17 cellular contexts compared by ENCODE assay signal in genomic region chr3:39325223-39325622, GRCh38. TPM values are rescaled to one million over a fixed set of nuclear protein-coding genes. Genes with fewer than 3 reads are reported as not detected.
DNase-seq lines count a peak whose midpoint lies in the region; ATAC-seq lines count a peak whose summit lies in the region.
"Had no signal": no experiment of that assay in that cellular context is flagged by ENCODE, and none has a peak within 500 bp of the region (broad histone marks: within the 10 kb centered on the region; RNA-seq: fewer than 3 reads in every experiment).

No MANE protein-coding gene starts in this region.

- H3K27ac Mint-ChIP-seq in activated CD8-positive, alpha-beta memory T cell treated with anti-CD3 and anti-CD28 coated beads, Interleukin-2, amount 10 ng/mL, durations not matched to agents 7 days and 5 days = peak overlapping the region; percentile 38
- no peak overlapping the region for H3K27ac Mint-ChIP-seq in activated naive CD8-positive, alpha-beta T cell treated with anti-CD3 and anti-CD28 coated beads, Interleukin-2, amount 50 U/mL, for 24 hours
- no peak overlapping the region for H3K27ac Mint-ChIP-seq in activated naive CD8-positive, alpha-beta T cell treated with anti-CD3 and anti-CD28 coated beads for 36 hours
- H3K27ac Mint-ChIP-seq: CD8-positive, alpha-beta T cell; H9 had no signal

- no peak for DNase-seq in activated CD4-positive, CD25-positive, alpha-beta regulatory T cell (lab: John Stamatoyannopoulos, UW)
- DNase-seq in activated CD8-positive, alpha-beta memory T cell treated with anti-CD3 and anti-CD28 coated beads, Interleukin-2, amount 10 ng/mL, durations not matched to agents 7 days and 5 days = no peak
- no peak for DNase-seq in activated CD8-positive, alpha-beta memory T cell treated with anti-CD3 and anti-CD28 coated beads, Interleukin-2, amount 50 U/mL, for 48 hours
- no peak for DNase-seq in activated naive CD8-positive, alpha-beta T cell treated with anti-CD3 and anti-CD28 coated beads, Interleukin-2, amount 50 U/mL, for 24 hours
- no peak for DNase-seq in activated naive CD8-positive, alpha-beta T cell treated with anti-CD3 and anti-CD28 coated beads for 36 hours
- DNase-seq in stimulated activated naive CD8-positive, alpha-beta T cell treated with anti-CD3 and anti-CD28 coated beads, Interleukin-15, Interleukin-2, amounts not matched to agents 100 U/mL and 50 U/mL, for 24 hours = no peak
- DNase-seq: AML-193; Calu3; CD8-positive, alpha-beta T cell; DMS79 treated with DMSO at 0.1 percent for 48 hours; GF-D8; GOT3; H9 had no signal

- CTCF ChIA-PET in activated CD8-positive, alpha-beta memory T cell treated with anti-CD3 and anti-CD28 coated beads, Interleukin-2, amount 10 ng/mL, durations not matched to agents 7 days and 5 days (lab: Charles Lee) = interaction anchor here (0.8 kb wide), 1 partner anchor 20 kb away, joined by 3 read pairs; no protein-coding TSS in a partner anchor

- ATAC-seq in activated CD4-positive, CD25-positive, alpha-beta regulatory T cell treated with anti-CD3 and anti-CD28 coated beads, Interleukin-2, amount 50 U/mL, for 24 hours = peak; percentile 47 to 56
- peak; percentile 26 for ATAC-seq in activated CD8-positive, alpha-beta memory T cell treated with anti-CD3 and anti-CD28 coated beads, Interleukin-2, amount 10 ng/mL, durations not matched to agents 7 days and 5 days
- ATAC-seq in activated naive CD8-positive, alpha-beta T cell treated with anti-CD3 and anti-CD28 coated beads, Interleukin-2, amount 50 U/mL, for 24 hours = peak; percentile 60
- ATAC-seq in stimulated activated naive CD8-positive, alpha-beta T cell treated with anti-CD3 and anti-CD28 coated beads, Interleukin-15, Interleukin-2, amounts not matched to agents 100 U/mL and 50 U/mL, for 24 hours = peak; percentile 57
- no peak for ATAC-seq in HG03139 (IDR thresholded peaks at IDR 0.05; ENCODE audit: unreplicated experiment)
- ATAC-seq: A549; CD8-positive, alpha-beta T cell had no signal

- peaks cover 82% of the 10 kb centered on the region for H3K4me1 Mint-ChIP-seq in activated CD8-positive, alpha-beta memory T cell treated with anti-CD3 and anti-CD28 coated beads, Interleukin-2, amount 10 ng/mL, durations not matched to agents 7 days and 5 days
- H3K4me1 Mint-ChIP-seq in activated naive CD8-positive, alpha-beta T cell treated with anti-CD3 and anti-CD28 coated beads, Interleukin-2, amount 50 U/mL, for 24 hours = peaks cover 50% of the 10 kb centered on the region
- H3K4me1 Mint-ChIP-seq in activated naive CD8-positive, alpha-beta T cell treated with anti-CD3 and anti-CD28 coated beads for 36 hours = peaks cover 22% of the 10 kb centered on the region

- H3K27me3 Mint-ChIP-seq in activated CD8-positive, alpha-beta memory T cell treated with anti-CD3 and anti-CD28 coated beads, Interleukin-2, amount 10 ng/mL, durations not matched to agents 7 days and 5 days = peaks cover 6% of the 10 kb centered on the region
- peaks cover 3% of the 10 kb centered on the region for H3K27me3 Mint-ChIP-seq in activated naive CD8-positive, alpha-beta T cell treated with anti-CD3 and anti-CD28 coated beads, Interleukin-2, amount 50 U/mL, for 24 hours
- H3K27me3 Mint-ChIP-seq in activated naive CD8-positive, alpha-beta T cell treated with anti-CD3 and anti-CD28 coated beads for 36 hours = no peaks in the 10 kb centered on the region

- peaks cover 22% of the 10 kb centered on the region for H3K36me3 Mint-ChIP-seq in activated CD8-positive, alpha-beta memory T cell treated with anti-CD3 and anti-CD28 coated beads, Interleukin-2, amount 10 ng/mL, durations not matched to agents 7 days and 5 days
- H3K36me3 Mint-ChIP-seq in activated naive CD8-positive, alpha-beta T cell treated with anti-CD3 and anti-CD28 coated beads, Interleukin-2, amount 50 U/mL, for 24 hours (ENCODE audit: low read depth) = no peaks in the 10 kb centered on the region
- no peaks in the 10 kb centered on the region for H3K36me3 Mint-ChIP-seq in activated naive CD8-positive, alpha-beta T cell treated with anti-CD3 and anti-CD28 coated beads for 36 hours
- H3K36me3 Mint-ChIP-seq: CD8-positive, alpha-beta T cell had no signal

- no peaks in the 10 kb centered on the region for H3K9me3 Mint-ChIP-seq in activated CD8-positive, alpha-beta memory T cell treated with anti-CD3 and anti-CD28 coated beads, Interleukin-2, amount 10 ng/mL, durations not matched to agents 7 days and 5 days (ENCODE audit: low read depth)
- no peaks in the 10 kb centered on the region for H3K9me3 Mint-ChIP-seq in activated naive CD8-positive, alpha-beta T cell treated with anti-CD3 and anti-CD28 coated beads, Interleukin-2, amount 50 U/mL, for 24 hours
- no peaks in the 10 kb centered on the region for H3K9me3 Mint-ChIP-seq in activated naive CD8-positive, alpha-beta T cell treated with anti-CD3 and anti-CD28 coated beads for 36 hours
- H3K9me3 Mint-ChIP-seq: CD8-positive, alpha-beta T cell; H9 had no signal

- no peak overlapping the region for H3K4me3 Mint-ChIP-seq in activated CD8-positive, alpha-beta memory T cell treated with anti-CD3 and anti-CD28 coated beads, Interleukin-2, amount 10 ng/mL, durations not matched to agents 7 days and 5 days
- H3K4me3 Mint-ChIP-seq in activated naive CD8-positive, alpha-beta T cell treated with anti-CD3 and anti-CD28 coated beads, Interleukin-2, amount 50 U/mL, for 24 hours = no peak overlapping the region
- no peak overlapping the region for H3K4me3 Mint-ChIP-seq in activated naive CD8-positive, alpha-beta T cell treated with anti-CD3 and anti-CD28 coated beads for 36 hours
- H3K4me3 Mint-ChIP-seq: CD8-positive, alpha-beta T cell; H9 had no signal

RNA-seq across cellular contexts. Expression of gene CCR8, which starts 4.3 kb away (rescaled TPM):
- total RNA-seq in activated CD8-positive, alpha-beta memory T cell treated with anti-CD3 and anti-CD28 coated beads, Interleukin-2, amount 10 ng/mL, durations not matched to agents 7 days and 5 days = 10 to 100 TPM in 1 of 2 experiments, 1 to 10 TPM in 1; 3.7 to 47.6 TPM
- total RNA-seq in activated naive CD8-positive, alpha-beta T cell treated with anti-CD3 and anti-CD28 coated beads for 36 hours = not detected
- total RNA-seq: Calu3, HT-29 had no signal

RNA-seq across cellular contexts. Expression of gene CX3CR1, which starts 45.4 kb away (rescaled TPM):
- 1 to 10 TPM in 1 of 2 experiments, under 1 TPM in 1; 0.41 to 3.7 TPM for total RNA-seq in activated CD8-positive, alpha-beta memory T cell treated with anti-CD3 and anti-CD28 coated beads, Interleukin-2, amount 10 ng/mL, durations not matched to agents 7 days and 5 days
- under 1 TPM; 0.08 to 0.25 TPM for total RNA-seq in activated naive CD8-positive, alpha-beta T cell treated with anti-CD3 and anti-CD28 coated beads for 36 hours
- total RNA-seq: Calu3, H9, HT-29 had no signal

RNA-seq across cellular contexts. Expression of gene SLC25A38, which starts 57.9 kb away (rescaled TPM):
- total RNA-seq in activated CD8-positive, alpha-beta memory T cell treated with anti-CD3 and anti-CD28 coated beads, Interleukin-2, amount 10 ng/mL, durations not matched to agents 7 days and 5 days = 10 to 100 TPM; 36.2 to 55.9 TPM
- 10 to 100 TPM; 43.2 to 44.1 TPM for total RNA-seq in activated naive CD8-positive, alpha-beta T cell treated with anti-CD3 and anti-CD28 coated beads for 36 hours

Comparison
In these comparisons a context has a peak if more than half of its experiments do, and no peak if none do; other contexts are left out.
1. RNA of gene CCR8, which starts 4.3 kb away (total RNA-seq): 3.7 to 47.6 TPM in activated CD8-positive, alpha-beta memory T cell treated with anti-CD3 and anti-CD28 coated beads, Interleukin-2, amount 10 ng/mL, durations not matched to agents 7 days and 5 days; not detected in activated naive CD8-positive, alpha-beta T cell treated with anti-CD3 and anti-CD28 coated beads for 36 hours; every median in the first group is over 4 times any median in the second.